13 cellular contexts compared by ENCODE assay signal in the genomic region with DNA sequence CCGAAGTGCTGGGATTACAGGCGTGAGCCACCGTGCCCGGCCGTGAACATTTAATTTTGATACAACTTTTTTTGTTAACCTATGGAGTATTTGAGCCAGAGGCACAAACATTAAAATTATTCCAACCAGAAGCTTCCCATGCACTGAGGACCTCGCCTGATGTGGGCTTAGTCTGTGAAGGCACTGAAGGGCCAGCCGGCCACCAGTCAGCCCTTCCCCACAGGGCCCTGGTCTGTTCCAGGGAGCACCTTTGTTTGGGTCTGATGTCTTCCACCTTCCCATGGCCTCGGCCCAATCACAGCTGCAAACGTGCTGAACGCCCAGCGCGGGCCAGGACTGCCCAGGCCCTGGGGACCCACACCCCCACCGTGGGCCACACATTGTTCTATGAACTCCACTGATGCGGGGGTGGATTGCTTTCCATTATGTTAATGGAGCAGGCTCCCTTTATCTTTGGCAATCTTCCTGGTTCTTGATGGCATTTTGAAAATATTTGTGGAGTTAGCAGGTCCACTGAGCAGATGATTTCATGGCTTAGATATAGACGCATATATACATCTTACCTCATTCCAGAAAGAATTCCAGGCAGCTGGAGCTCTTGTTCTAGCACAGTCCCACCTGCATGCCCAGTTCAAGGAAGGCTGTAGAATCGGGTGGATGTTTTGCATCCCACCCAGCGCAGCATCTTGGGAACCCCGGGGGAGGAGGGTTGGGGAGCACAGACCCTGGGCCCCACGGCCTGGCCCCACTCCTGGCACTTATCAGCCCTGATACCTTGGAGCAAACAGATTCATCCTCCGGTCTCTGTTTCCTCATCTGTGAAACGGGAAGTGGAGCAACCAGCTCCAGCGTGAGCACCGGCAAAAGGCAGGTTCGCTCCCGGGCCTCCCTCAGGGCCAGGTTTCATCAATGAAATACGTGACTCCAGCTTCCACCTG. TPM values are rescaled to one million over a fixed set of nuclear protein-coding genes. Genes with fewer than 3 reads are reported as not detected.
DNase-seq lines count a peak whose midpoint lies in the region; ATAC-seq and TF ChIP-seq lines count a peak whose summit lies in the region.
"Had no signal": no experiment of that assay in that cellular context is flagged by ENCODE, and none has a peak within 500 bp of the region (broad histone marks: within the 10 kb centered on the region; RNA-seq: fewer than 3 reads in every experiment).

No MANE protein-coding gene starts in this region.

- H3K27ac ChIP-seq in HEK293 (ENCODE audit: extremely low read depth, low read depth, low read length), result no peak overlapping the region
- no peak overlapping the region for H3K27ac ChIP-seq in dorsolateral prefrontal cortex
- H3K27ac ChIP-seq: hepatocyte had no signal

- no peaks in the 10 kb centered on the region for H3K9me3 ChIP-seq in HEK293 (ENCODE audit: control insufficient read depth, insufficient read depth, low read depth, low read length)

- TF ChIP-seq CTCF in HEK293 (tag by site-specific recombination; IDR thresholded peaks at IDR 0.05) (no peak), dorsolateral prefrontal cortex (IDR thresholded peaks at IDR 0.05 in 54 of 56, conservative IDR thresholded peaks at IDR 0.05 in 2 of 56; ENCODE audit: low read depth in 1 of 56, partially characterized antibody in 56 of 56) (no peak)

- no peaks in the 10 kb centered on the region for H3K27me3 ChIP-seq in dorsolateral prefrontal cortex
- H3K27me3 ChIP-seq: hepatocyte had no signal

- intact Hi-C loops in dorsolateral prefrontal cortex (cut with DNase I), result no loop called here

- DNase-seq in CD1c-positive myeloid dendritic cell (ENCODE audit: extremely low spot score) (peak; percentile 13), astrocyte of the hippocampus (ENCODE audit: low read depth, low spot score) (peak; percentile 91), kidney tubule cell (ENCODE audit: low spot score) (peak; percentile 49), dorsolateral prefrontal cortex (no peak), T-helper 9 cell (no peak)
- no peak for DNase-seq in stimulated activated CD4-positive, alpha-beta T cell treated with anti-CD3 and anti-CD28 coated beads, Interleukin-1b, Interleukin-23, amount 100 ng/mL, for 48 hours
- DNase-seq: activated T-cell treated with anti-CD3 and anti-CD28 coated beads, Interleukin-2, amount 50 U/mL, for 4 hours; DMS153; NCI-H1048; NCI-H774 had no signal

- H3K4me3 ChIP-seq in HEK293 (ENCODE audit: low read depth, low read length), result no peak overlapping the region
- no peak overlapping the region for H3K4me3 ChIP-seq in dorsolateral prefrontal cortex
- H3K4me3 ChIP-seq: hepatocyte had no signal

- CTCF ChIA-PET in HEK293 (lab: Yijun Ruan, JAX), result interaction anchor here (0.6 to 1.9 kb wide), 3 partner anchors 18 to 49 kb away, joined by 3 to 8 read pairs (median 3); no protein-coding TSS in a partner anchor

- POLR2A ChIA-PET in HEK293 (lab: Yijun Ruan, JAX), result interaction anchor here (0.5 to 1.7 kb wide), 8 partner anchors 10 to 137 kb away, joined by 3 to 6 read pairs (median 4); partner anchors contain the start of genes FANCA, SPIRE2, TCF25 and TUBB3

- no peak for ATAC-seq in GM18858 (IDR thresholded peaks at IDR 0.05; ENCODE audit: unreplicated experiment)
- ATAC-seq: activated T-cell treated with anti-CD3 and anti-CD28 coated beads, Interleukin-2, amount 50 U/mL, for 4 hours had no signal

- H3K36me3 ChIP-seq in HEK293 (ENCODE audit: control insufficient read depth in 2 of 2, insufficient read depth in 1 of 2, low read length in 2 of 2), result no peaks in the 10 kb centered on the region; a peak in 1 of 3 replicates

- H3K4me1 ChIP-seq in HEK293 (ENCODE audit: control insufficient read depth, insufficient read depth, low read length), result peaks cover 16% of the 10 kb centered on the region

TF ChIP-seq in HEK293, 187 proteins besides CTCF, POLR2A, EP300 and RAD21 (continues in another document):
- TF ChIP-seq ZNF677 (tag by site-specific recombination; IDR thresholded peaks at IDR 0.05) (no peak), GLI4 (tag by site-specific recombination; IDR thresholded peaks at IDR 0.05) (no peak), ZNF629 (tag by site-specific recombination; IDR thresholded peaks at IDR 0.05) (peak; percentile 45; the same call in 1 of the 2 replicates), ZNF555 (tag by site-specific recombination; conservative IDR thresholded peaks at IDR 0.05) (no peak), ZFP69B (tag by site-specific recombination; IDR thresholded peaks at IDR 0.05) (no peak), ZNF157 (tag by site-specific recombination; IDR thresholded peaks at IDR 0.05) (no peak), ZNF473 (tag by site-specific recombination; IDR thresholded peaks at IDR 0.05) (no peak), IKZF3 (tag by site-specific recombination; IDR thresholded peaks at IDR 0.05) (no peak), ZNF571 (tag by site-specific recombination; IDR thresholded peaks at IDR 0.05) (no peak), KLF1 (tag by site-specific recombination; IDR thresholded peaks at IDR 0.05) (0 out of 2 replicates have a peak, but pooled peaks have one; percentile 25), ZNF391 (tag by site-specific recombination; IDR thresholded peaks at IDR 0.05; ENCODE audit: borderline replicate concordance, low read depth) (no peak), ZNF223 (tag by site-specific recombination; IDR thresholded peaks at IDR 0.05) (no peak), MZF1 (tag by site-specific recombination; IDR thresholded peaks at IDR 0.05; ENCODE audit: borderline replicate concordance) (no peak), OSR2 (tag by site-specific recombination; IDR thresholded peaks at IDR 0.05) (no peak), ZFP41 (tag by site-specific recombination; IDR thresholded peaks at IDR 0.05; ENCODE audit: borderline replicate concordance) (no peak), ZFHX2 (tag by site-specific recombination; conservative IDR thresholded peaks at IDR 0.05) (peak; percentile 86), ZNF366 (tag by site-specific recombination; conservative IDR thresholded peaks at IDR 0.05) (0 out of 2 replicates have a peak, but pooled peaks have one; percentile 24), ZNF394 (tag by site-specific recombination; IDR thresholded peaks at IDR 0.05; ENCODE audit: borderline replicate concordance) (no peak)
- TF ChIP-seq, protein P1, sequence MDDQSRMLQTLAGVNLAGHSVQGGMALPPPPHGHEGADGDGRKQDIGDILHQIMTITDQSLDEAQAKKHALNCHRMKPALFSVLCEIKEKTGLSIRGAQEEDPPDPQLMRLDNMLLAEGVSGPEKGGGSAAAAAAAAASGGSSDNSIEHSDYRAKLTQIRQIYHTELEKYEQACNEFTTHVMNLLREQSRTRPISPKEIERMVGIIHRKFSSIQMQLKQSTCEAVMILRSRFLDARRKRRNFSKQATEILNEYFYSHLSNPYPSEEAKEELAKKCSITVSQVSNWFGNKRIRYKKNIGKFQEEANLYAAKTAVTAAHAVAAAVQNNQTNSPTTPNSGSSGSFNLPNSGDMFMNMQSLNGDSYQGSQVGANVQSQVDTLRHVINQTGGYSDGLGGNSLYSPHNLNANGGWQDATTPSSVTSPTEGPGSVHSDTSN (CRISPR knock-in tag; IDR thresholded peaks at IDR 0.05), result no peak
- TF ChIP-seq, protein P2, sequence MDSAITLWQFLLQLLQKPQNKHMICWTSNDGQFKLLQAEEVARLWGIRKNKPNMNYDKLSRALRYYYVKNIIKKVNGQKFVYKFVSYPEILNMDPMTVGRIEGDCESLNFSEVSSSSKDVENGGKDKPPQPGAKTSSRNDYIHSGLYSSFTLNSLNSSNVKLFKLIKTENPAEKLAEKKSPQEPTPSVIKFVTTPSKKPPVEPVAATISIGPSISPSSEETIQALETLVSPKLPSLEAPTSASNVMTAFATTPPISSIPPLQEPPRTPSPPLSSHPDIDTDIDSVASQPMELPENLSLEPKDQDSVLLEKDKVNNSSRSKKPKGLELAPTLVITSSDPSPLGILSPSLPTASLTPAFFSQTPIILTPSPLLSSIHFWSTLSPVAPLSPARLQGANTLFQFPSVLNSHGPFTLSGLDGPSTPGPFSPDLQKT (IDR thresholded peaks at IDR 0.05; ENCODE audit: borderline replicate concordance, low read depth, low read length), result no peak
- TF ChIP-seq, protein P3, sequence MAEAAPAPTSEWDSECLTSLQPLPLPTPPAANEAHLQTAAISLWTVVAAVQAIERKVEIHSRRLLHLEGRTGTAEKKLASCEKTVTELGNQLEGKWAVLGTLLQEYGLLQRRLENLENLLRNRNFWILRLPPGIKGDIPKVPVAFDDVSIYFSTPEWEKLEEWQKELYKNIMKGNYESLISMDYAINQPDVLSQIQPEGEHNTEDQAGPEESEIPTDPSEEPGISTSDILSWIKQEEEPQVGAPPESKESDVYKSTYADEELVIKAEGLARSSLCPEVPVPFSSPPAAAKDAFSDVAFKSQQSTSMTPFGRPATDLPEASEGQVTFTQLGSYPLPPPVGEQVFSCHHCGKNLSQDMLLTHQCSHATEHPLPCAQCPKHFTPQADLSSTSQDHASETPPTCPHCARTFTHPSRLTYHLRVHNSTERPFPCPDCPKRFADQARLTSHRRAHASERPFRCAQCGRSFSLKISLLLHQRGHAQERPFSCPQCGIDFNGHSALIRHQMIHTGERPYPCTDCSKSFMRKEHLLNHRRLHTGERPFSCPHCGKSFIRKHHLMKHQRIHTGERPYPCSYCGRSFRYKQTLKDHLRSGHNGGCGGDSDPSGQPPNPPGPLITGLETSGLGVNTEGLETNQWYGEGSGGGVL (tag by site-specific recombination; IDR thresholded peaks at IDR 0.05), result no peak

RNA-seq across cellular contexts. Expression of gene SPIRE2, which starts 14.5 kb away (rescaled TPM):
- total RNA-seq in dorsolateral prefrontal cortex, result 10 to 100 TPM; 18.5 to 66.3 (median 40.6) TPM

RNA-seq across cellular contexts. Expression of gene FANCA, which starts 26.3 kb away (rescaled TPM):
- total RNA-seq in dorsolateral prefrontal cortex, result 10 to 100 TPM in 109 of 120 experiments, 1 to 10 TPM in 11; 6.8 to 30.7 (median 14.7) TPM

RNA-seq across cellular contexts. Expression of gene TCF25, which starts 30.7 kb away (rescaled TPM):
- total RNA-seq in dorsolateral prefrontal cortex, result 100 to 1,000 TPM; 172 to 346 (median 233) TPM

Comparison
In these comparisons a context has a peak if more than half of its experiments do, and no peak if none do; other contexts are left out.
1. DNase-seq: peak in CD1c-positive myeloid dendritic cell (single experiment), astrocyte of the hippocampus (single experiment) and kidney tubule cell (single experiment); none in stimulated activated CD4-positive, alpha-beta T cell treated with anti-CD3 and anti-CD28 coated beads, Interleukin-1b, Interleukin-23, amount 100 ng/mL, for 48 hours (single experiment), dorsolateral prefrontal cortex (0 of 10) and T-helper 9 cell (single experiment).